ENCODE assay signal across 22 cellular contexts in genomic region chr15:39022532-39023305, GRCh38.
DNase-seq lines count a peak whose midpoint lies in the region; ATAC-seq and TF ChIP-seq lines count a peak whose summit lies in the region.
"Had no signal": no experiment of that assay in that cellular context is flagged by ENCODE, and none has a peak within 500 bp of the region (broad histone marks: within the 10 kb centered on the region; RNA-seq: fewer than 3 reads in every experiment).

No MANE protein-coding gene starts in this region.

- H3K9me3 ChIP-seq in MG63 (no peaks in the 10 kb centered on the region), heart right ventricle (no peaks in the 10 kb centered on the region), psoas muscle (no peaks in the 10 kb centered on the region)
- H3K9me3 ChIP-seq: SJSA1 had no signal

- H3K27ac ChIP-seq in heart right ventricle = peak overlapping the region in 3 of 10 donors; percentile 18 to 41 (median 20)
- H3K27ac ChIP-seq in psoas muscle = no peak overlapping the region
- H3K27ac ChIP-seq: 22Rv1, C4-2B, SJSA1 had no signal

- H3K36me3 ChIP-seq in MG63 (no peaks in the 10 kb centered on the region), heart right ventricle (no peaks in the 10 kb centered on the region), psoas muscle (ENCODE audit: insufficient read depth in 1 of 2, low read depth in 1 of 2) (no peaks in the 10 kb centered on the region)
- H3K36me3 ChIP-seq: SJSA1 had no signal

- intact Hi-C loops in heart right ventricle (cut with DNase I) = loop anchor here in 2 of 10 donors (10.0 kb wide), 1 partner anchor 208 kb away; no protein-coding TSS in a partner anchor
- intact Hi-C loops in psoas muscle (cut with DNase I) = no loop called here

- H3K4me1 ChIP-seq in heart right ventricle (peaks cover 0 to 15% (median 4%) of the 10 kb centered on the region in 9 donors), psoas muscle (no peaks in the 10 kb centered on the region)
- H3K4me1 ChIP-seq: SJSA1 had no signal

- H3K27me3 ChIP-seq in MG63 = no peaks in the 10 kb centered on the region
- no peaks in the 10 kb centered on the region for H3K27me3 ChIP-seq in heart right ventricle
- no peaks in the 10 kb centered on the region for H3K27me3 ChIP-seq in psoas muscle (ENCODE audit: insufficient read depth in 3 of 3, low read length in 2 of 3)
- H3K27me3 ChIP-seq: SJSA1 had no signal

- TF ChIP-seq CTCF in heart right ventricle (IDR thresholded peaks at IDR 0.05) (peak in 3 of 9 donors; percentile 25 to 48 (median 29)), psoas muscle (IDR thresholded peaks at IDR 0.05) (no peak)

- no peak overlapping the region for H3K4me3 ChIP-seq in MG63
- no peak overlapping the region for H3K4me3 ChIP-seq in heart right ventricle
- no peak overlapping the region for H3K4me3 ChIP-seq in psoas muscle
- H3K4me3 ChIP-seq: SJSA1 had no signal

- peak; percentile 12 for DNase-seq in DMS 273 (lab: John Stamatoyannopoulos, UW; ENCODE audit: unreplicated experiment)
- DNase-seq in DMS 273 treated with DMSO at 0.1 percent for 48 hours (lab: John Stamatoyannopoulos, UW) = no peak
- peak; percentile 1 for DNase-seq in MG63
- peak in 1 of 2 donors; percentile 23 for DNase-seq in heart right ventricle
- no peak for DNase-seq in psoas muscle
- no peak for DNase-seq in A172 (ENCODE audit: low spot score)
- DNase-seq in AG08395 (ENCODE audit: low spot score) = no peak
- DNase-seq: Calu3; CD8-positive, alpha-beta memory T cell; DMS53; GDM1; GOT3; KG1; NCI-H1694; NCI-H2081; NCI-H748 treated with DMSO at 0.1 percent for 48 hours had no signal

- WGBS in heart right ventricle, 2 donors = 74 to 76% methylated on average over 4 of the region's 4 CpGs
- WGBS in psoas muscle, 3 donors = 61 to 73% (median 68%) methylated on average over 4 of the region's 4 CpGs

- peak; percentile 67 to 97 (median 86) for ATAC-seq in heart right ventricle
- peak; percentile 37 to 89 (median 60) for ATAC-seq in psoas muscle
- ATAC-seq in GM19467 (IDR thresholded peaks at IDR 0.05; ENCODE audit: unreplicated experiment) = no peak
- ATAC-seq: HCT116, Panc1 had no signal

Comparison
In these comparisons a context has a peak if more than half of its experiments do, and no peak if none do; other contexts are left out.
1. DNase-seq: peak in DMS 273 (single experiment) and MG63 (single experiment); none in DMS 273 treated with DMSO at 0.1 percent for 48 hours (single experiment), psoas muscle (0 of 2), A172 (single experiment) and AG08395 (single experiment).